12 cellular contexts compared by ENCODE assay signal in genomic region chr5:65479527-65479926, GRCh38. TPM values are rescaled to one million over a fixed set of nuclear protein-coding genes. Genes with fewer than 3 reads are reported as not detected.
A peak's percentile ranks its signal among the peaks of the same experiment; 100 is the strongest.
DNase-seq lines count a peak whose midpoint lies in the region; ATAC-seq, FAIRE-seq and TF ChIP-seq lines count a peak whose summit lies in the region.
"Had no signal": no experiment of that assay in that cellular context is flagged by ENCODE, and none has a peak within 500 bp of the region (broad histone marks: within the 10 kb centered on the region; RNA-seq: fewer than 3 reads in every experiment).

No MANE protein-coding gene starts in this region.

- H3K4me3 ChIP-seq in HEK293 (ENCODE audit: low read depth, low read length) = peak overlapping the region; percentile 54
- no peak overlapping the region for H3K4me3 ChIP-seq in SU-DHL-6 (ENCODE audit: insufficient read depth, low read length, poor library complexity, severe bottlenecking)
- peak overlapping the region; percentile 80 for H3K4me3 ChIP-seq in iPS-20b (ENCODE audit: low read length)
- H3K4me3 ChIP-seq in smooth muscle cell = peak overlapping the region; percentile 93
- H3K4me3 ChIP-seq in suprapubic skin = no peak overlapping the region

- H3K27me3 ChIP-seq in SU-DHL-6 (ENCODE audit: low read length) = no peaks in the 10 kb centered on the region
- peaks cover 16% of the 10 kb centered on the region; the same call in 1 of the 2 replicates for H3K27me3 ChIP-seq in iPS-20b (ENCODE audit: insufficient read depth, low read length)
- no peaks in the 10 kb centered on the region for H3K27me3 ChIP-seq in smooth muscle cell (ENCODE audit: low read depth)
- no peaks in the 10 kb centered on the region for H3K27me3 ChIP-seq in suprapubic skin

- H3K79me2 ChIP-seq in SU-DHL-6 (ENCODE audit: insufficient read depth, low read length) (no peaks in the 10 kb centered on the region), smooth muscle cell (ENCODE audit: low read depth) (peaks cover 55% of the 10 kb centered on the region)
- H3K79me2 ChIP-seq: parathyroid adenoma had no signal

- H4K20me1 ChIP-seq in SU-DHL-6 (ENCODE audit: low read depth, low read length) = no peaks in the 10 kb centered on the region
- H4K20me1 ChIP-seq in smooth muscle cell (ENCODE audit: low read depth) = peaks cover 11% of the 10 kb centered on the region

- H3K9ac ChIP-seq in SU-DHL-6 (ENCODE audit: low read length) (no peak overlapping the region), iPS-20b (ENCODE audit: low read depth, low read length) (peak overlapping the region; percentile 66; the same call in 1 of the 2 replicates), smooth muscle cell (ENCODE audit: low read depth) (peak overlapping the region; percentile 88)
- H3K9ac ChIP-seq: parathyroid adenoma had no signal

- TF ChIP-seq EP300 in suprapubic skin (IDR thresholded peaks at IDR 0.05) = no peak

- CTCF ChIA-PET in HEK293 (lab: Yijun Ruan, JAX) = interaction anchor here (0.7 kb wide), 1 partner anchor 257 kb away, joined by 3 read pairs; no protein-coding TSS in a partner anchor

- H3K9me3 ChIP-seq in HEK293 (ENCODE audit: control insufficient read depth, insufficient read depth, low read depth, low read length) (no peaks in the 10 kb centered on the region), SU-DHL-6 (ENCODE audit: insufficient read depth, low read length) (no peaks in the 10 kb centered on the region), iPS-20b (ENCODE audit: insufficient read depth, low read depth, low read length) (no peaks in the 10 kb centered on the region), smooth muscle cell (replicated peaks; ENCODE audit: low read depth) (no peaks in the 10 kb centered on the region), suprapubic skin (no peaks in the 10 kb centered on the region)

- H3K27ac ChIP-seq in HEK293 (ENCODE audit: extremely low read depth, low read depth, low read length) = peak overlapping the region; percentile 85
- H3K27ac ChIP-seq in SU-DHL-6 (ENCODE audit: low read depth, low read length) = no peak overlapping the region
- H3K27ac ChIP-seq in iPS-20b (ENCODE audit: low read length) = no peak overlapping the region
- peak overlapping the region; percentile 92 for H3K27ac ChIP-seq in smooth muscle cell (ENCODE audit: low read depth)
- H3K27ac ChIP-seq in suprapubic skin = no peak overlapping the region
- H3K27ac ChIP-seq: parathyroid adenoma had no signal

- H2AFZ ChIP-seq in SU-DHL-6 (ENCODE audit: low read depth, low read length, severe bottlenecking) (no peak overlapping the region), smooth muscle cell (ENCODE audit: low read depth) (peak overlapping the region; percentile 77)

- TF ChIP-seq POLR2A in suprapubic skin (IDR thresholded peaks at IDR 0.05) (no peak), GM12892 (IDR thresholded peaks at IDR 0.05; ENCODE audit: low read depth, low read length) (no peak)

- H3K4me2 ChIP-seq in SU-DHL-6 (ENCODE audit: low read depth, low read length, poor library complexity, severe bottlenecking) (peak overlapping the region; percentile 99), smooth muscle cell (peak overlapping the region; percentile 93)

- H3K4me1 ChIP-seq in HEK293 (ENCODE audit: control insufficient read depth, insufficient read depth, low read length) (peaks cover 22% of the 10 kb centered on the region), iPS-20b (ENCODE audit: insufficient read depth, low read length) (peaks cover 25% of the 10 kb centered on the region; the same call in 1 of the 2 replicates), smooth muscle cell (ENCODE audit: low read depth) (peaks cover 24% of the 10 kb centered on the region), suprapubic skin (peaks cover 29% of the 10 kb centered on the region)

- FAIRE-seq in GM12892 (lab: Jason Lieb, UNC) = no peak

- H3F3A ChIP-seq in SU-DHL-6 (ENCODE audit: insufficient read depth) = peaks cover 12% of the 10 kb centered on the region
- H3F3A ChIP-seq in smooth muscle cell (ENCODE audit: low read depth) = peaks cover 9% of the 10 kb centered on the region

- POLR2A ChIA-PET in HEK293 (lab: Yijun Ruan, JAX) = no interaction called here

- H3K36me3 ChIP-seq in HEK293 (ENCODE audit: control insufficient read depth in 2 of 2, insufficient read depth in 1 of 2, low read length in 2 of 2) = no peaks in the 10 kb centered on the region
- no peaks in the 10 kb centered on the region for H3K36me3 ChIP-seq in SU-DHL-6 (ENCODE audit: low read length)
- no peaks in the 10 kb centered on the region for H3K36me3 ChIP-seq in iPS-20b (ENCODE audit: insufficient read depth, low read depth, low read length)
- no peaks in the 10 kb centered on the region for H3K36me3 ChIP-seq in smooth muscle cell (ENCODE audit: low read depth)
- H3K36me3 ChIP-seq in suprapubic skin = no peaks in the 10 kb centered on the region

- DNase-seq in smooth muscle cell (lab: John Stamatoyannopoulos, UW; ENCODE audit: unreplicated experiment) (no peak), amniotic stem cell (lab: John Stamatoyannopoulos, UW) (no peak), suprapubic skin (ENCODE audit: low spot score in 2 of 2) (no peak), GM12892 (ENCODE audit: insufficient read length) (no peak)
- DNase-seq: activated CD8-positive, alpha-beta memory T cell treated with anti-CD3 and anti-CD28 coated beads, Interleukin-2, amount 10 ng/mL, durations not matched to agents 7 days and 5 days; DMS79; NCI-H187 treated with DMSO at 0.1 percent for 48 hours had no signal

- H3K9me2 ChIP-seq in SU-DHL-6 (replicated peaks; ENCODE audit: insufficient read depth, low read length) = no peaks in the 10 kb centered on the region

- no peak for TF ChIP-seq CTCF in HEK293 (tag by site-specific recombination; IDR thresholded peaks at IDR 0.05)
- TF ChIP-seq CTCF in SU-DHL-6 (IDR thresholded peaks at IDR 0.05; ENCODE audit: insufficient read depth, low read length, poor library complexity, severe bottlenecking) = no peak
- no peak for TF ChIP-seq CTCF in smooth muscle cell (IDR thresholded peaks at IDR 0.05; ENCODE audit: borderline replicate concordance, insufficient read depth, poor library complexity, severe bottlenecking)
- TF ChIP-seq CTCF in suprapubic skin (IDR thresholded peaks at IDR 0.05) = no peak

- WGBS in smooth muscle cell (ENCODE audit: low lambda C conversion rate) = 48% methylated on average over 1 of the region's 1 CpG
- WGBS in suprapubic skin = 56% methylated on average over 1 of the region's 1 CpG

- no peak for ATAC-seq in HG03432 (IDR thresholded peaks at IDR 0.05; ENCODE audit: unreplicated experiment)

TF ChIP-seq in HEK293, 187 proteins besides CTCF, POLR2A, EP300 and RAD21 (continues in another document):
- TF ChIP-seq KLF16 (tag by site-specific recombination; IDR thresholded peaks at IDR 0.05) (no peak), HOXA7 (CRISPR knock-in tag; IDR thresholded peaks at IDR 0.05; ENCODE audit: borderline replicate concordance) (no peak), SP7 (tag by site-specific recombination; IDR thresholded peaks at IDR 0.05) (no peak), ZNF530 (tag by site-specific recombination; IDR thresholded peaks at IDR 0.05; ENCODE audit: low read depth) (no peak), ZSCAN23 (tag by site-specific recombination; IDR thresholded peaks at IDR 0.05) (no peak), ZNF121 (tag by site-specific recombination; IDR thresholded peaks at IDR 0.05) (no peak), ZNF280D (tag by site-specific recombination; IDR thresholded peaks at IDR 0.05) (no peak), ZBTB8A (tag by site-specific recombination; IDR thresholded peaks at IDR 0.05) (no peak), ZNF488 (tag by site-specific recombination; IDR thresholded peaks at IDR 0.05) (no peak), ZNF292 (tag by site-specific recombination; IDR thresholded peaks at IDR 0.05; ENCODE audit: borderline replicate concordance, low read depth) (no peak), ZNF10 (tag by site-specific recombination; IDR thresholded peaks at IDR 0.05) (no peak), ZNF561 (tag by site-specific recombination; IDR thresholded peaks at IDR 0.05; ENCODE audit: borderline replicate concordance) (no peak), ZNF664 (tag by site-specific recombination; IDR thresholded peaks at IDR 0.05) (no peak), ZNF621 (tag by site-specific recombination; IDR thresholded peaks at IDR 0.05) (no peak), ZNF426 (tag by site-specific recombination; IDR thresholded peaks at IDR 0.05) (no peak), ZNF623 (tag by site-specific recombination; IDR thresholded peaks at IDR 0.05) (no peak), ZSCAN30 (tag by site-specific recombination; IDR thresholded peaks at IDR 0.05) (no peak)

RNA-seq across cellular contexts. Expression of gene ADAMTS6, which starts 2.2 kb away (rescaled TPM):
- total RNA-seq in smooth muscle cell = 111 and 118 TPM in 2 replicates
- polyA plus RNA-seq in smooth muscle cell = 5.9 and 10.5 TPM in 2 replicates
- total RNA-seq in suprapubic skin = 1 to 10 TPM in 3 of 4 donors, under 1 TPM in 1; 0.34 to 2.8 (median 2.0) TPM
- 1.7 TPM for polyA plus RNA-seq in GM12892 (2012; ENCODE audit: missing spikeins)

Comparison
In these comparisons a context has a peak if more than half of its experiments do, and no peak if none do; other contexts are left out.
1. H3K27ac ChIP-seq: peak in HEK293 (single experiment) and smooth muscle cell (single experiment); none in SU-DHL-6 (single experiment), iPS-20b (single experiment) and suprapubic skin (single experiment).
2. H3K4me3 ChIP-seq: peak in HEK293 (single experiment), iPS-20b (single experiment) and smooth muscle cell (single experiment); none in SU-DHL-6 (single experiment) and suprapubic skin (single experiment).
3. RNA of gene ADAMTS6, which starts 2.2 kb away (total RNA-seq): 111 to 118 TPM in smooth muscle cell; 0.34 to 2.8 TPM in suprapubic skin; every median in the first group is over 10 times any median in the second.